34 cellular contexts compared by ENCODE assay signal in the genomic region with DNA sequence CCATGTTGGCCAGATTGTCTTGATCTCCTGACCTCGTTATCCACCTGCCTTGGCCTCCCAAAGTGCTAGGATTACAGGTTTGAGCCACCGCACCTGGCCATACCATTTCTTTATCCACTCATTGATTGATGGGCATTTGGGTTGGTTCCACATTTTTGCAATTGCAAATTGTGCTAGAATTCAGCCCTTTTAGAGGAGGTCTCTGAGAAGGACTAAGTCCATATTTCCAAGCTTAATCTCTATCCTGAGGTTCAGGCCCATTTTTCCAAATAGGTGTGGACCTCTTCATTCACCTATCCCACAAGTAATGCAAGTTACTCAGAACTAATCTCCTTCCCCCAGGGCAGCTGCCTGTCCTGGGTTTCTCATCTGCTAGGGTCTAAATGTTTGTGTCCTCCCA.
"Had no signal": no experiment of that assay in that cellular context is flagged by ENCODE, and none has a peak within 500 bp of the region (broad histone marks: within the 10 kb centered on the region; RNA-seq: fewer than 3 reads in every experiment).

No MANE protein-coding gene starts in this region.

- DNase-seq: Karpas-422, Kasumi-1, MG63, MM.1S, MV-4-11, NCI-H1048, NCI-H1092, NCI-H1092 treated with DMSO at 0.1 percent for 48 hours, NCI-H1105, NCI-H1105 treated with DMSO at 0.1 percent for 48 hours, NCI-H1417, NCI-H1417 treated with DMSO at 0.1 percent for 48 hours, NCI-H1436, NCI-H1436 treated with DMSO at 0.1 percent for 48 hours, NCI-H146, NCI-H1694, NCI-H1694 treated with DMSO at 0.1 percent for 48 hours, NCI-H187, NCI-H187 treated with DMSO at 0.1 percent for 48 hours, NCI-H1930, NCI-H2029, NCI-H2029 treated with DMSO at 0.1 percent for 48 hours, NCI-H2081, NCI-H2081 treated with DMSO at 0.1 percent for 48 hours, NCI-H2107, NCI-H2171, NCI-H2171 treated with DMSO at 0.1 percent for 48 hours, NCI-H2227 treated with DMSO at 0.1 percent for 48 hours, NCI-H226, NCI-H345, NCI-H446, NCI-H446 treated with DMSO at 0.1 percent for 48 hours, NCI-H510A, NCI-H510A treated with DMSO at 0.1 percent for 48 hours had no signal

- H3K27me3 ChIP-seq: MG63 had no signal

- H3K9me3 ChIP-seq: MG63 had no signal

- H3K4me3 ChIP-seq: MG63 had no signal

- H3K36me3 ChIP-seq: MG63 had no signal
